8 cellular contexts compared by ENCODE assay signal in the genomic region with DNA sequence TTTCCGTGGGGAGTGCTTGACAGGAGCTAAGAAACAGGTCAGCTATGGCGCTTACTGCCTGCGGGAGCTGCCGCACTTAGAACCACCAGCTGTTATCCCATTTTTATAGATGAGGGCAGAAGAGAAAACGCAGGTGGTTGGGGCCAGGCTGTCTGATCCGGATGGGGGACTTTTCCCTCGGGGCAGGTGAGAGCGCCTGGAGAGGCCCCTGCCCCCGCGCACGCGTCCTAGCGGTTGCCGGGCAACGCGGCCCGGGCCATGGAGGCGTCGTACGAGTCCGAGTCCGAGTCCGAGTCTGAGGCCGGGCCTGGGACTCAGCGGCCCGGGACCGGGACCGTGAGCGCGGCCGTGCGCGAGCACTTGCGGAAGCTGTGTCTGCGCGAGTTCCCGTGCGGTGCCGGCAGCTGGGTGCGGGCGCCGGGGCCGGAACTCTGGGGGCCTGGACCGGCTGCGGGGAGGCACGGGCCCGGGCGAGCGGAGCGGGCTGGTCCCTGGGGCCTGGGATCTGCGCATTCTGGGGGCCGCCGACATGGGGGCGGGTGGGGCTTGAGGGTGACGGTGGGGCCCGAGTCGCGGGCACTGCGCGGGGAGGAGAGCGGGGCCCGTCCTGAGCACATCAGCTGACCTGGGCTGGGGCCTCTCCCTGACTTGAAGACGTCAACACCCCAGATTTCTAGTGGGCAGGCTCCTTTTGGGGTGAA. TPM values are rescaled to one million over a fixed set of nuclear protein-coding genes. Genes with fewer than 3 reads are reported as not detected.
DNase-seq lines count a peak whose midpoint lies in the region; ATAC-seq and TF ChIP-seq lines count a peak whose summit lies in the region.

A gene with protein sequence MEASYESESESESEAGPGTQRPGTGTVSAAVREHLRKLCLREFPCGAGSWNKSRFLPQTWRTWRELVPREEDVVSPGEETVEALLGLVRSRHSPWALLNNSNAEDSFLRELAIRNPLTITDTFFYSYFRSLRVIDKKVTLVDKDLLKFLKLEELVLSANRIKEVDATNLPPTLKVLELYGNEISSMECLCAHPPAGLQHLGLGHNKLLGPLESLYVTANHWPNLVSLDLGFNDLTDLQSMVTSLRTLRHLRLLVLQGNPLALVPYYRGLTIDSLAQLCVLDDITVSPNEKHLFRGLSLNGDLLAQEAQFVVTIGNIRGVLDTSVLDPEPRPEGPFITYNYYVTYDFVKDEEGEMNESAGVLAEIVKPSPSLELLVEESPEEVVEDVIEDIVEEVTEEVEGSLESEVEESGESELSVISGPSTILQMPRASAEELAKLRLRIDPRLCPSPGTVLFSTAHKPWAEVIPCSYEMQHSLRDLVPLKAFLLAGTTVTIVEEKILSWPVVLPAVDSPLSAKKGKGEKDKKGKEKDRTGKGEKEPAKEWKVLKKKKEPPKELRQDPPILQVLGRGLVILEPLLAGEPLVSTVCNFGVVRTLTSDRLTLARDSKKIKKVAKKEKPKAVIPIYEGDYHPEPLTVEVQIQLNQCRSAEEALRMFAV (plus strand): TSS at position 237 of the 701 bp plus-strand sequence. CDS start 22 bp downstream, at position 259.

- DNase-seq in NCI-H2171 treated with DMSO at 0.1 percent for 48 hours (lab: John Stamatoyannopoulos, UW) (peak; percentile 96), left ventricle myocardium superior (peak; percentile 63), progenitor cell of endocrine pancreas (ENCODE audit: low spot score, unreplicated experiment) (peak; percentile 61), SIG-M5 (lab: John Stamatoyannopoulos, UW) (no peak), SKM-1 treated with dmso at 0.1 percent for 144 hours (lab: John Stamatoyannopoulos, UW; ENCODE audit: unreplicated experiment) (no peak), KG1 (lab: John Stamatoyannopoulos, UW) (no peak)
- peak; percentile 61 for DNase-seq in activated naive CD4-positive, alpha-beta T cell treated with anti-CD3 and anti-CD28 coated beads, Interleukin-2, amount 10 ng/mL, durations not matched to agents 7 days and 5 days

- no peak within 1 kb of the TSS for H3K27ac ChIP-seq in DOHH2 (ENCODE audit: low read depth, low read length)

- no peaks in the 10 kb centered on the region for H3K36me3 ChIP-seq in DOHH2 (ENCODE audit: control insufficient read depth, low read length)

- H3K27me3 ChIP-seq in DOHH2 (ENCODE audit: control insufficient read depth, low read length) = peaks cover 16% of the 10 kb centered on the region

- H3K27ac Mint-ChIP-seq in activated naive CD4-positive, alpha-beta T cell treated with anti-CD3 and anti-CD28 coated beads, Interleukin-2, amount 10 ng/mL, durations not matched to agents 7 days and 5 days = no peak within 1 kb of the TSS
- H3K27ac Mint-ChIP-seq in progenitor cell of endocrine pancreas = peak within 1 kb of the TSS; percentile 67

- intact Hi-C loops in left ventricle myocardium superior (cut with micrococcal nuclease) = no loop called here

- H3K4me2 ChIP-seq in DOHH2 (ENCODE audit: low read length) = peak within 1 kb of the TSS; percentile 52

- CTCF ChIA-PET in activated naive CD4-positive, alpha-beta T cell treated with anti-CD3 and anti-CD28 coated beads, Interleukin-2, amount 10 ng/mL, durations not matched to agents 7 days and 5 days (lab: Charles Lee) = interaction anchor here (0.8 to 1.0 kb wide), 3 partner anchors 8 to 120 kb away, joined by 3 to 6 read pairs (median 3); no protein-coding TSS in a partner anchor

- H3K4me3 Mint-ChIP-seq in activated naive CD4-positive, alpha-beta T cell treated with anti-CD3 and anti-CD28 coated beads, Interleukin-2, amount 10 ng/mL, durations not matched to agents 7 days and 5 days = peak within 1 kb of the TSS; percentile 79
- peak within 1 kb of the TSS; percentile 74 for H3K4me3 Mint-ChIP-seq in progenitor cell of endocrine pancreas (ENCODE audit: low read depth)

- peak; percentile 83 for ATAC-seq in left ventricle myocardium superior

- no peak for TF ChIP-seq CTCF in DOHH2 (IDR thresholded peaks at IDR 0.05; ENCODE audit: low read depth, low read length, poor library complexity, severe bottlenecking)
- TF ChIP-seq CTCF in progenitor cell of endocrine pancreas (IDR thresholded peaks at IDR 0.05; ENCODE audit: unreplicated experiment) = no peak

- H3F3A ChIP-seq in DOHH2 (ENCODE audit: control insufficient read depth, insufficient read depth) = no peaks in the 10 kb centered on the region

- no peaks in the 10 kb centered on the region for H3K9me3 ChIP-seq in DOHH2 (ENCODE audit: control insufficient read depth, insufficient read depth, low read length)

- no peaks in the 10 kb centered on the region for H3K79me2 ChIP-seq in DOHH2 (ENCODE audit: control insufficient read depth, low read length)

- H4K20me1 ChIP-seq in DOHH2 (ENCODE audit: control insufficient read depth, insufficient read depth, low read depth, low read length) = no peaks in the 10 kb centered on the region

- H3K27me3 Mint-ChIP-seq in activated naive CD4-positive, alpha-beta T cell treated with anti-CD3 and anti-CD28 coated beads, Interleukin-2, amount 10 ng/mL, durations not matched to agents 7 days and 5 days = peaks cover 40% of the 10 kb centered on the region
- H3K27me3 Mint-ChIP-seq in progenitor cell of endocrine pancreas = peaks cover 8% of the 10 kb centered on the region

- H3K4me3 ChIP-seq in DOHH2 (ENCODE audit: low read length) = peak within 1 kb of the TSS; percentile 27

- H3K4me1 Mint-ChIP-seq in activated naive CD4-positive, alpha-beta T cell treated with anti-CD3 and anti-CD28 coated beads, Interleukin-2, amount 10 ng/mL, durations not matched to agents 7 days and 5 days = peaks cover 14% of the 10 kb centered on the region
- H3K4me1 Mint-ChIP-seq in progenitor cell of endocrine pancreas (ENCODE audit: low read depth) = no peaks in the 10 kb centered on the region

- no peaks in the 10 kb centered on the region for H3K36me3 Mint-ChIP-seq in activated naive CD4-positive, alpha-beta T cell treated with anti-CD3 and anti-CD28 coated beads, Interleukin-2, amount 10 ng/mL, durations not matched to agents 7 days and 5 days
- H3K36me3 Mint-ChIP-seq in progenitor cell of endocrine pancreas (ENCODE audit: insufficient read depth) = no peaks in the 10 kb centered on the region

- H3K4me1 ChIP-seq in DOHH2 (ENCODE audit: control insufficient read depth, low read length) = peaks cover 18% of the 10 kb centered on the region

- no peaks in the 10 kb centered on the region for H3K9me3 Mint-ChIP-seq in activated naive CD4-positive, alpha-beta T cell treated with anti-CD3 and anti-CD28 coated beads, Interleukin-2, amount 10 ng/mL, durations not matched to agents 7 days and 5 days
- H3K9me3 Mint-ChIP-seq in progenitor cell of endocrine pancreas (ENCODE audit: low read depth) = no peaks in the 10 kb centered on the region

- no peaks in the 10 kb centered on the region for H3K9me2 ChIP-seq in DOHH2 (replicated peaks; ENCODE audit: control insufficient read depth, low read length)

RNA-seq across cellular contexts. Expression of the gene that starts here (rescaled TPM):
- total RNA-seq in left ventricle myocardium superior = 1.4 TPM
- 5.4 and 5.5 TPM in 2 replicates for total RNA-seq in progenitor cell of endocrine pancreas

Comparison
In these comparisons a context has a peak if more than half of its experiments do, and no peak if none do; other contexts are left out.
1. DNase-seq: peak in NCI-H2171 treated with DMSO at 0.1 percent for 48 hours (single experiment), activated naive CD4-positive, alpha-beta T cell treated with anti-CD3 and anti-CD28 coated beads, Interleukin-2, amount 10 ng/mL, durations not matched to agents 7 days and 5 days (single experiment), left ventricle myocardium superior (single experiment) and progenitor cell of endocrine pancreas (single experiment); none in SIG-M5 (single experiment), SKM-1 treated with dmso at 0.1 percent for 144 hours (single experiment) and KG1 (single experiment).